ENCODE assay signal across 8 cellular contexts in the genomic region with DNA sequence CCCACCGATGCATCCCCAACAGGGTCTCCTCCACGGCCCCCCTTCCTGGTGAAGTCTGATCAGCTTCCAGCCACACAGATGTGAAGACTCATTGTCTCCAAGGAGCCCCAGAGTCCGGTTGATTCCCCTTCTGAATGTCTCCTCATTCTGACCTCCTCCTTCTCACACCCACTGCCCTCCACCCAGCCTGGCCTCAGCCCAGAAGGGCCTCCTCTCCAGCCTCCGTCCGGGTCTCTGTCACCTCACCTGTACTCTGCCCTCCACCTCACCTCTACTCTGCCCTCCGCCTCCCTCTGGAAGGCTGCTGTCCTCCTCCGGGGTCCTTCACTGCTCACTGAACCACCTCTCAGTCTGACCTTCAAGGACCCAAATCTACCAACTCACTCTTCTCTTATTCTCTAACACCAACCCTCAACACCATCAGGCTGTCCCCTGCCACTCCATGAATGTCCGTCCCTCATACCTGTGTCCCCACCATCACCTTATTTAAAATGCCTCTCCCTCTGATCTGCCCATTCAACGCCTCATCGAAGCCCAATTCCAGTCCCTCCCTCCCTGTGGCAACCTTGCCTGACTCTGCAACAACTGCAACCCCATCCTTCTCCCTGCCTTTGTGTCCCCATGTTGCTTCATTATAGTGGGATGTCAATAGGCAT.
DNase-seq lines count a peak whose midpoint lies in the region; ATAC-seq and TF ChIP-seq lines count a peak whose summit lies in the region.

No MANE protein-coding gene starts in this region.

- H3K4me1 Mint-ChIP-seq in Calu3 (ENCODE audit: low read depth, unreplicated experiment) (peaks cover 31% of the 10 kb centered on the region), naive B cell (peaks cover 16 to 49% (median 27%) of the 10 kb centered on the region in 3 donors)
- peaks cover 54% of the 10 kb centered on the region for H3K4me1 Mint-ChIP-seq in activated CD8-positive, alpha-beta T cell treated with anti-CD3 and anti-CD28 coated beads for 36 hours (ENCODE audit: low read depth)

- POLR2A ChIA-PET in activated CD8-positive, alpha-beta T cell treated with anti-CD3 and anti-CD28 coated beads for 36 hours (lab: Charles Lee): interaction anchor here (0.6 to 2.9 kb wide), 13 partner anchors 12 to 203 kb away, joined by 3 to 12 read pairs (median 4); no protein-coding TSS in a partner anchor

- H3K36me3 Mint-ChIP-seq in Calu3 (ENCODE audit: insufficient read depth, unreplicated experiment) (no peaks in the 10 kb centered on the region), naive B cell (no peaks in the 10 kb centered on the region)
- no peaks in the 10 kb centered on the region for H3K36me3 Mint-ChIP-seq in activated CD8-positive, alpha-beta T cell treated with anti-CD3 and anti-CD28 coated beads for 36 hours (ENCODE audit: low read depth)

- DNase-seq in Calu3: no peak
- no peak for DNase-seq in activated CD8-positive, alpha-beta T cell treated with anti-CD3 and anti-CD28 coated beads for 36 hours
- no peak for DNase-seq in naive B cell
- DNase-seq in CD1c-positive myeloid dendritic cell (ENCODE audit: extremely low spot score): no peak
- DNase-seq in activated gamma-delta T cell (lab: John Stamatoyannopoulos, UW): no peak
- DNase-seq in NCI-H446 (lab: John Stamatoyannopoulos, UW): no peak

- H3K9me3 Mint-ChIP-seq in Calu3 (ENCODE audit: low read depth, unreplicated experiment) (peaks cover 3% of the 10 kb centered on the region), naive B cell (peaks cover 0 to 3% (median 0%) of the 10 kb centered on the region in 7 donors)
- H3K9me3 Mint-ChIP-seq in activated CD8-positive, alpha-beta T cell treated with anti-CD3 and anti-CD28 coated beads for 36 hours: no peaks in the 10 kb centered on the region

- H3K27me3 Mint-ChIP-seq in Calu3 (ENCODE audit: unreplicated experiment) (no peaks in the 10 kb centered on the region), naive B cell (no peaks in the 10 kb centered on the region)
- H3K27me3 Mint-ChIP-seq in activated CD8-positive, alpha-beta T cell treated with anti-CD3 and anti-CD28 coated beads for 36 hours: no peaks in the 10 kb centered on the region

- CTCF ChIA-PET in Calu3 (lab: Charles Lee): no interaction called here
- CTCF ChIA-PET in activated CD8-positive, alpha-beta T cell treated with anti-CD3 and anti-CD28 coated beads for 36 hours (lab: Charles Lee): interaction anchor here (1.0 to 1.4 kb wide), 3 partner anchors 30 to 427 kb away, joined by 3 to 4 read pairs (median 3); no protein-coding TSS in a partner anchor

- H3K4me3 Mint-ChIP-seq in Calu3 (ENCODE audit: low read depth, unreplicated experiment) (no peak overlapping the region), naive B cell (peak overlapping the region; percentile 41 to 89 (median 82))
- peak overlapping the region; percentile 48 for H3K4me3 Mint-ChIP-seq in activated CD8-positive, alpha-beta T cell treated with anti-CD3 and anti-CD28 coated beads for 36 hours

- BruUV-seq in Calu3 (replicated peaks; lab: Mats Ljungman, UMichigan): no TSS peak

- TF ChIP-seq CTCF in Calu3 (IDR thresholded peaks at IDR 0.05; ENCODE audit: unreplicated experiment): no peak
- TF ChIP-seq CTCF in activated CD8-positive, alpha-beta T cell treated with anti-CD3 and anti-CD28 coated beads for 36 hours (IDR thresholded peaks at IDR 0.05): no peak

- ATAC-seq in GM21528 (IDR thresholded peaks at IDR 0.05; ENCODE audit: low FRiP score, unreplicated experiment): peak; percentile 7
- ATAC-seq in activated CD8-positive, alpha-beta T cell treated with anti-CD3 and anti-CD28 coated beads for 36 hours: no peak
- ATAC-seq in naive B cell (ENCODE audit: low read depth in 2 of 2): no peak
- ATAC-seq in HG03097 (IDR thresholded peaks at IDR 0.05; ENCODE audit: low FRiP score, unreplicated experiment): no peak

- H3K27ac Mint-ChIP-seq in Calu3 (ENCODE audit: unreplicated experiment): peak overlapping the region; percentile 3
- peak overlapping the region; percentile 95 for H3K27ac Mint-ChIP-seq in activated CD8-positive, alpha-beta T cell treated with anti-CD3 and anti-CD28 coated beads for 36 hours
- peak overlapping the region; percentile 29 to 93 (median 86) for H3K27ac Mint-ChIP-seq in naive B cell

- intact Hi-C loops in Calu3 (cut with micrococcal nuclease; ENCODE audit: unreplicated experiment): no loop called here
- intact Hi-C loops in activated CD8-positive, alpha-beta T cell treated with anti-CD3 and anti-CD28 coated beads for 36 hours (cut with micrococcal nuclease): loop anchor here (2.0 kb wide), 1 partner anchor 45 kb away; no protein-coding TSS in a partner anchor

Comparison
In these comparisons a context has a peak if more than half of its experiments do, and no peak if none do; other contexts are left out.
1. H3K27ac Mint-ChIP-seq: peak in every context shown above with its lines; median percentile 95 in activated CD8-positive, alpha-beta T cell treated with anti-CD3 and anti-CD28 coated beads for 36 hours; 86 in naive B cell; 3 in Calu3.